37 cellular contexts compared by ENCODE assay signal in genomic region chr18:42670860-42671259, GRCh38.
"Had no signal": no experiment of that assay in that cellular context is flagged by ENCODE, and none has a peak within 500 bp of the region (broad histone marks: within the 10 kb centered on the region; RNA-seq: fewer than 3 reads in every experiment).

No MANE protein-coding gene starts in this region.

- DNase-seq: Karpas-422, Kasumi-1, MG63, MM.1S, MV-4-11, NCI-H1048, NCI-H1092, NCI-H1092 treated with DMSO at 0.1 percent for 48 hours, NCI-H1105, NCI-H1105 treated with DMSO at 0.1 percent for 48 hours, NCI-H1417, NCI-H1417 treated with DMSO at 0.1 percent for 48 hours, NCI-H1436, NCI-H1436 treated with DMSO at 0.1 percent for 48 hours, NCI-H146, NCI-H1694, NCI-H1694 treated with DMSO at 0.1 percent for 48 hours, NCI-H187, NCI-H187 treated with DMSO at 0.1 percent for 48 hours, NCI-H1930, NCI-H2029, NCI-H2029 treated with DMSO at 0.1 percent for 48 hours, NCI-H2081, NCI-H2081 treated with DMSO at 0.1 percent for 48 hours, NCI-H2107, NCI-H2171, NCI-H2171 treated with DMSO at 0.1 percent for 48 hours, NCI-H2227 treated with DMSO at 0.1 percent for 48 hours, NCI-H226, NCI-H345, NCI-H446, NCI-H446 treated with DMSO at 0.1 percent for 48 hours, NCI-H510A, NCI-H510A treated with DMSO at 0.1 percent for 48 hours, NCI-H524, NCI-H524 treated with DMSO at 0.1 percent for 48 hours, NCI-H526 had no signal

- H3K36me3 ChIP-seq: MG63 had no signal

- H3K4me3 ChIP-seq: MG63 had no signal

- H3K9me3 ChIP-seq: MG63 had no signal

- H3K27me3 ChIP-seq: MG63 had no signal
